ENCODE assay signal across 11 cellular contexts in genomic region chr2:61196671-61197070, GRCh38.
"Had no signal": no experiment of that assay in that cellular context is flagged by ENCODE, and none has a peak within 500 bp of the region (broad histone marks: within the 10 kb centered on the region; RNA-seq: fewer than 3 reads in every experiment).

No MANE protein-coding gene starts in this region.

- DNase-seq: activated CD4-positive, alpha-beta T cell treated with anti-CD3 and anti-CD28 coated beads, Interleukin-2, amount 50 U/mL, for 4 hours; activated effector memory CD4-positive, alpha-beta T cell treated with Interleukin-2 at 50 U/mL for 16 hours; activated naive CD4-positive, alpha-beta T cell treated with anti-CD3 and anti-CD28 coated beads, Interleukin-2, amount 50 U/mL, for 16 hours; glutamatergic neuron; lower lobe of right lung; ovary; stimulated activated CD4-positive, alpha-beta T cell treated with anti-CD3 and anti-CD28 coated beads, Interleukin-4, amount 100 ng/mL, for 24 hours; stimulated activated naive CD4-positive, alpha-beta T cell; T1000; tibial artery had no signal

- ATAC-seq: activated CD4-positive, CD25-positive, alpha-beta regulatory T cell treated with anti-CD3 and anti-CD28 coated beads, Interleukin-2, amount 50 U/mL, for 24 hours; lower lobe of right lung had no signal
